19 cellular contexts compared by ENCODE assay signal in the genomic region with DNA sequence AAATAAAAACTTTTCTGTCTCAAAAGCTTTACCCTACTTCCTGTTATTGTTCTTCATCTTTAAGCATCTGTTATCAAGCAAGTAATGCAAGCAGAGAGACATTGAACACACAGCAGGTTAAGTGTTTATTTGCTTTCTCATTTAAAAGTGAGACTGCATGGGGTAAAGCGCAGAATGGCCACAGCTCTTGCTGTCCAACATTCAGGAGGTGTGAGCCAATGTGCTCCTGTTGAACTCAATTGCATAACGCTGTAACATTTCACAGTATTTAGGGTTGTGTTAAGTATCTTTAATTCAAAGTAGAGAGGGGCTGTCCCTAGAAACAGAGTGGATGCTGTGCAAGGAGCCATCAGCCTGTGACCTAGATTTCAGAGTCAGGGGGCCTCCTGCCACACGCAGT.
A peak's percentile ranks its signal among the peaks of the same experiment; 100 is the strongest.
DNase-seq lines count a peak whose midpoint lies in the region; ATAC-seq and TF ChIP-seq lines count a peak whose summit lies in the region.
"Had no signal": no experiment of that assay in that cellular context is flagged by ENCODE, and none has a peak within 500 bp of the region (broad histone marks: within the 10 kb centered on the region; RNA-seq: fewer than 3 reads in every experiment).

No MANE protein-coding gene starts in this region.

- no peaks in the 10 kb centered on the region for H3K36me3 ChIP-seq in HUES6 (ENCODE audit: control insufficient read depth, insufficient read depth, low read length)
- H3K36me3 ChIP-seq in NT2/D1 (ENCODE audit: insufficient read depth, insufficient read length, low read length): no peaks in the 10 kb centered on the region
- H3K36me3 ChIP-seq: ascending aorta, tibial nerve had no signal

- H3K9ac ChIP-seq in HUES6 (ENCODE audit: low read length): peak overlapping the region; percentile 61
- no peak overlapping the region for H3K9ac ChIP-seq in NT2/D1 (ENCODE audit: insufficient read length, low read depth)

- no peak for TF ChIP-seq CTCF in omental fat pad (IDR thresholded peaks at IDR 0.05)

- no peaks in the 10 kb centered on the region for H3K27me3 ChIP-seq in HUES6 (ENCODE audit: control insufficient read depth, insufficient read depth, low read length)
- no peaks in the 10 kb centered on the region for H3K27me3 ChIP-seq in NT2/D1 (ENCODE audit: insufficient read depth, insufficient read length)
- H3K27me3 ChIP-seq: ascending aorta, tibial nerve had no signal

- peak overlapping the region; percentile 95 for H3K27ac ChIP-seq in HUES6 (ENCODE audit: low read depth, low read length)
- H3K27ac ChIP-seq: ascending aorta, tibial nerve had no signal

- H3K9me3 ChIP-seq in HUES6 (ENCODE audit: control insufficient read depth, insufficient read depth, low read depth, low read length): no peaks in the 10 kb centered on the region
- no peaks in the 10 kb centered on the region for H3K9me3 ChIP-seq in NT2/D1 (ENCODE audit: insufficient read depth, low read length)
- H3K9me3 ChIP-seq: ascending aorta, tibial nerve had no signal

- DNase-seq in COLO668 (lab: John Stamatoyannopoulos, UW; ENCODE audit: unreplicated experiment) (peak; percentile 1), NT2/D1 (ENCODE audit: low read depth, low spot score) (peak; percentile 73), iPS-NIHi7 (ENCODE audit: extremely low spot score) (peak; percentile 34), HuH-7.5 (ENCODE audit: low spot score) (no peak), A172 (ENCODE audit: low spot score) (no peak), omental fat pad (ENCODE audit: low spot score) (no peak)
- DNase-seq in stimulated activated CD4-positive, alpha-beta T cell treated with anti-CD3 and anti-CD28 coated beads, Interleukin-15, amount 100 ng/mL, for 24 hours: no peak
- DNase-seq: activated CD4-positive, alpha-beta T cell treated with anti-CD3 and anti-CD28 coated beads, Interleukin-2, amount 50 U/mL, for 48 hours; activated naive CD4-positive, alpha-beta T cell treated with Interleukin-2 at 50 U/mL for 16 hours; CD4-positive, alpha-beta T cell; DND-41; hypothalamus; IMR-90; nucleus accumbens; stimulated activated naive CD4-positive, alpha-beta T cell treated with Interleukin-2 at 50 U/mL for 16 hours had no signal

- peaks cover 44% of the 10 kb centered on the region for H3K4me1 ChIP-seq in HUES6 (ENCODE audit: control insufficient read depth, insufficient read depth, low read length)
- no peaks in the 10 kb centered on the region for H3K4me1 ChIP-seq in NT2/D1 (ENCODE audit: insufficient read depth, insufficient read length)
- H3K4me1 ChIP-seq: ascending aorta, tibial nerve had no signal

- H3K4me3 ChIP-seq in HUES6 (ENCODE audit: low read depth, low read length) (peak overlapping the region; percentile 0; the same call in 1 of the 2 replicates), NT2/D1 (ENCODE audit: insufficient read length, low read depth) (no peak overlapping the region)
- H3K4me3 ChIP-seq: ascending aorta, tibial nerve had no signal

- ATAC-seq in omental fat pad (ENCODE audit: low FRiP score): no peak
- ATAC-seq: left lobe of liver had no signal

Comparison
In these comparisons a context has a peak if more than half of its experiments do, and no peak if none do; other contexts are left out.
1. DNase-seq: peak in COLO668 (single experiment), NT2/D1 (single experiment) and iPS-NIHi7 (single experiment); none in HuH-7.5 (single experiment), A172 (single experiment), stimulated activated CD4-positive, alpha-beta T cell treated with anti-CD3 and anti-CD28 coated beads, Interleukin-15, amount 100 ng/mL, for 24 hours (single experiment) and omental fat pad (single experiment).